Comparison of ENCODE assay signal across 1 cellular context in genomic region chrX:41559235-41559634, GRCh38.
TF ChIP-seq lines count a peak whose summit lies in the region.

No MANE protein-coding gene starts in this region.

TF ChIP-seq in GM23338, 12 proteins besides CTCF, POLR2A, EP300 and RAD21 (continued from another document):
- TF ChIP-seq ZNF462 (CRISPR knock-in tag; IDR thresholded peaks at IDR 0.05): no peak
